Comparison of ENCODE assay signal across 10 cellular contexts in genomic region chr2:12050381-12050780, GRCh38.
DNase-seq lines count a peak whose midpoint lies in the region; ATAC-seq, FAIRE-seq and TF ChIP-seq lines count a peak whose summit lies in the region.
"Had no signal": no experiment of that assay in that cellular context is flagged by ENCODE, and none has a peak within 500 bp of the region (broad histone marks: within the 10 kb centered on the region; RNA-seq: fewer than 3 reads in every experiment).

No MANE protein-coding gene starts in this region.

- no peak overlapping the region for H3K9ac ChIP-seq in endodermal cell (ENCODE audit: extremely low read depth, low read length, poor library complexity, severe bottlenecking)

- intact Hi-C loops in activated CD4-positive, alpha-beta memory T cell treated with anti-CD3 and anti-CD28 coated beads for 36 hours (cut with micrococcal nuclease) = no loop called here

- H3K4me3 ChIP-seq in A549 = no peak overlapping the region
- no peak overlapping the region for H3K4me3 ChIP-seq in WERI-Rb-1 (ENCODE audit: low read depth, low read length)
- H3K4me3 ChIP-seq in endodermal cell (ENCODE audit: low read length) = no peak overlapping the region
- H3K4me3 ChIP-seq: colonic mucosa had no signal

- peaks cover 2% of the 10 kb centered on the region; the same call in 1 of the 3 replicates for H3K9me3 ChIP-seq in A549
- no peaks in the 10 kb centered on the region for H3K9me3 ChIP-seq in WERI-Rb-1 (ENCODE audit: severe bottlenecking)
- H3K9me3 ChIP-seq in endodermal cell (ENCODE audit: control insufficient read depth, low read length) = peaks cover 5% of the 10 kb centered on the region
- H3K9me3 ChIP-seq: colonic mucosa had no signal

- H3K4me1 ChIP-seq in A549 (peaks cover 18% of the 10 kb centered on the region), endodermal cell (ENCODE audit: control insufficient read depth, insufficient read depth, low read length) (peaks cover under 1% of the 10 kb centered on the region)
- H3K4me1 ChIP-seq: colonic mucosa had no signal

- H3K4me1 Mint-ChIP-seq in chondrocyte (ENCODE audit: low read depth) = peaks cover 32% of the 10 kb centered on the region
- H3K4me1 Mint-ChIP-seq in activated CD4-positive, alpha-beta memory T cell treated with anti-CD3 and anti-CD28 coated beads for 36 hours (ENCODE audit: low read depth) = peaks cover 12% of the 10 kb centered on the region
- peaks cover 12% of the 10 kb centered on the region for H3K4me1 Mint-ChIP-seq in endodermal cell

- peak overlapping the region; percentile 28 for H3K4me2 ChIP-seq in A549

- no peak for FAIRE-seq in A549 (lab: Jason Lieb, UNC)

- H3K36me3 ChIP-seq in WERI-Rb-1 (no peaks in the 10 kb centered on the region), endodermal cell (ENCODE audit: control insufficient read depth, insufficient read depth, low read length) (no peaks in the 10 kb centered on the region)
- H3K36me3 ChIP-seq: colonic mucosa had no signal

- TF ChIP-seq CTCF in A549 (IDR thresholded peaks at IDR 0.05) = peak; percentile 26; the same call in 1 of the 3 replicates
- peak; percentile 40 for TF ChIP-seq CTCF in chondrocyte (IDR thresholded peaks at IDR 0.05)
- TF ChIP-seq CTCF in WERI-Rb-1 (IDR thresholded peaks at IDR 0.05; ENCODE audit: low read depth, low read length) = no peak
- TF ChIP-seq CTCF in endodermal cell (conservative IDR thresholded peaks at IDR 0.05) = no peak

- H3K36me3 Mint-ChIP-seq in chondrocyte (ENCODE audit: low read depth) (no peaks in the 10 kb centered on the region), endodermal cell (ENCODE audit: low read depth) (no peaks in the 10 kb centered on the region)
- no peaks in the 10 kb centered on the region for H3K36me3 Mint-ChIP-seq in activated CD4-positive, alpha-beta memory T cell treated with anti-CD3 and anti-CD28 coated beads for 36 hours

- TF ChIP-seq EP300 in A549 (IDR thresholded peaks at IDR 0.05) = no peak

- 9% methylated on average over 5 of the region's 5 CpGs for WGBS in A549 (ENCODE audit: missing lambda C conversion rate)
- WGBS in endodermal cell (ENCODE audit: insufficient coverage in 1 of 2, insufficient read length in 1 of 2), 2 experiments = 83 to 90% methylated on average over 2 to 5 of the region's 5 CpGs

- H3K27ac Mint-ChIP-seq in chondrocyte (ENCODE audit: unreplicated experiment) (no peak overlapping the region), endodermal cell (no peak overlapping the region)
- no peak overlapping the region for H3K27ac Mint-ChIP-seq in activated CD4-positive, alpha-beta memory T cell treated with anti-CD3 and anti-CD28 coated beads for 36 hours

- H3K27me3 ChIP-seq in WERI-Rb-1 (ENCODE audit: insufficient read depth, low read depth, severe bottlenecking) (no peaks in the 10 kb centered on the region), endodermal cell (ENCODE audit: control insufficient read depth, insufficient read depth, low read length, poor library complexity, severe bottlenecking) (no peaks in the 10 kb centered on the region)
- H3K27me3 ChIP-seq: colonic mucosa had no signal

- DNase-seq in A549 (ENCODE audit: low read depth in 1 of 2, low spot score in 1 of 2) = peak; percentile 14 to 42
- DNase-seq in M059J (ENCODE audit: low read depth) = peak; percentile 30
- DNase-seq in chondrocyte (ENCODE audit: low spot score) = no peak
- no peak for DNase-seq in activated CD4-positive, alpha-beta T cell treated with anti-CD3 and anti-CD28 coated beads for 48 hours
- DNase-seq in activated CD4-positive, alpha-beta memory T cell treated with anti-CD3 and anti-CD28 coated beads for 36 hours = no peak
- no peak for DNase-seq in WERI-Rb-1
- DNase-seq in endodermal cell = no peak
- DNase-seq: colonic mucosa, COR-L47 had no signal

- no peak for TF ChIP-seq POLR2A in A549 (IDR thresholded peaks at IDR 0.05; ENCODE audit: low read length)

- H3K27me3 Mint-ChIP-seq in chondrocyte (ENCODE audit: low read depth) (no peaks in the 10 kb centered on the region), endodermal cell (ENCODE audit: insufficient read depth) (peaks cover 13% of the 10 kb centered on the region)
- H3K27me3 Mint-ChIP-seq in activated CD4-positive, alpha-beta memory T cell treated with anti-CD3 and anti-CD28 coated beads for 36 hours = no peaks in the 10 kb centered on the region

- H3K4me3 Mint-ChIP-seq in chondrocyte (ENCODE audit: unreplicated experiment) (no peak overlapping the region), endodermal cell (no peak overlapping the region)
- no peak overlapping the region for H3K4me3 Mint-ChIP-seq in activated CD4-positive, alpha-beta memory T cell treated with anti-CD3 and anti-CD28 coated beads for 36 hours

- POLR2A ChIA-PET in A549 (lab: Yijun Ruan, JAX) = no interaction called here
- POLR2A ChIA-PET in activated CD4-positive, alpha-beta memory T cell treated with anti-CD3 and anti-CD28 coated beads for 36 hours (lab: Charles Lee) = no interaction called here

- TF ChIP-seq RAD21 in A549 (conservative IDR thresholded peaks at IDR 0.05 in 1 of 2, IDR thresholded peaks at IDR 0.05 in 1 of 2) = peak; percentile 47 to 53

- H3K27ac ChIP-seq in A549 (no peak overlapping the region), WERI-Rb-1 (no peak overlapping the region), endodermal cell (ENCODE audit: low read depth, low read length) (no peak overlapping the region)
- H3K27ac ChIP-seq: colonic mucosa had no signal

- CTCF ChIA-PET in A549 (lab: Yijun Ruan, JAX) = interaction anchor here (1.0 kb wide), 1 partner anchor 16 kb away, joined by 3 read pairs; no protein-coding TSS in a partner anchor
- CTCF ChIA-PET in activated CD4-positive, alpha-beta memory T cell treated with anti-CD3 and anti-CD28 coated beads for 36 hours (lab: Charles Lee) = no interaction called here

- no peaks in the 10 kb centered on the region for H3K9me3 Mint-ChIP-seq in chondrocyte (ENCODE audit: low read depth)
- H3K9me3 Mint-ChIP-seq in activated CD4-positive, alpha-beta memory T cell treated with anti-CD3 and anti-CD28 coated beads for 36 hours = no peaks in the 10 kb centered on the region
- peaks cover 15% of the 10 kb centered on the region for H3K9me3 Mint-ChIP-seq in endodermal cell

- ATAC-seq in A549 (peak; percentile 71 to 91), GM18907 (IDR thresholded peaks at IDR 0.05; ENCODE audit: unreplicated experiment) (peak; percentile 46)

TF ChIP-seq in A549, 52 proteins besides CTCF, POLR2A, EP300 and RAD21:
- peak; percentile 37; the same call in 1 of the 3 replicates for TF ChIP-seq SMC3 (IDR thresholded peaks at IDR 0.05)
- no peak for TF ChIP-seq RFX5 (IDR thresholded peaks at IDR 0.05)
- peak; percentile 18; the same call in 1 of the 2 replicates for TF ChIP-seq FOSL2 (IDR thresholded peaks at IDR 0.05)
- 0 out of 2 replicates have a peak, but pooled peaks have one; percentile 9 for TF ChIP-seq FOSL2 (CRISPR knock-in tag; IDR thresholded peaks at IDR 0.05)

Comparison
In these comparisons a context has a peak if more than half of its experiments do, and no peak if none do; other contexts are left out.
1. DNase-seq: peak in A549 (2 of 2) and M059J (single experiment); none in chondrocyte (single experiment), activated CD4-positive, alpha-beta T cell treated with anti-CD3 and anti-CD28 coated beads for 48 hours (single experiment), activated CD4-positive, alpha-beta memory T cell treated with anti-CD3 and anti-CD28 coated beads for 36 hours (single experiment), WERI-Rb-1 (single experiment) and endodermal cell (single experiment).
2. CTCF ChIP-seq: peak in A549 (single experiment) and chondrocyte (single experiment); none in WERI-Rb-1 (single experiment) and endodermal cell (single experiment).